16 cellular contexts compared by ENCODE assay signal in genomic region chr6:154457046-154457713, GRCh38. TPM values are rescaled to one million over a fixed set of nuclear protein-coding genes. Genes with fewer than 3 reads are reported as not detected.
A peak's percentile ranks its signal among the peaks of the same experiment; 100 is the strongest.
DNase-seq lines count a peak whose midpoint lies in the region; ATAC-seq and TF ChIP-seq lines count a peak whose summit lies in the region.
"Had no signal": no experiment of that assay in that cellular context is flagged by ENCODE, and none has a peak within 500 bp of the region (broad histone marks: within the 10 kb centered on the region; RNA-seq: fewer than 3 reads in every experiment).

No MANE protein-coding gene starts in this region.

- POLR2A ChIA-PET in MCF 10A (lab: Yijun Ruan, JAX): interaction anchor here (0.6 to 0.7 kb wide), 3 partner anchors 14 to 47 kb away, joined by 3 read pairs; no protein-coding TSS in a partner anchor

- CTCF ChIA-PET in MCF 10A (lab: Yijun Ruan, JAX): interaction anchor here (0.6 to 3.7 kb wide), 17 partner anchors 10 to 1441 kb away, joined by 3 to 26 read pairs (median 4); no protein-coding TSS in a partner anchor

- no peaks in the 10 kb centered on the region for H3K9me3 ChIP-seq in breast epithelium
- no peaks in the 10 kb centered on the region for H3K9me3 ChIP-seq in WERI-Rb-1 (ENCODE audit: severe bottlenecking)
- H3K9me3 ChIP-seq: upper lobe of right lung had no signal

- H3K4me1 Mint-ChIP-seq in MCF 10A (ENCODE audit: insufficient read depth, unreplicated experiment) (peaks cover 27% of the 10 kb centered on the region), type B pancreatic cell (ENCODE audit: unreplicated experiment) (peaks cover 41% of the 10 kb centered on the region)

- H3K4me3 Mint-ChIP-seq in MCF 10A (ENCODE audit: unreplicated experiment) (no peak overlapping the region), type B pancreatic cell (no peak overlapping the region)
- H3K4me3 Mint-ChIP-seq: H9; T-helper 2 cell treated with Interferon-gamma antibody and Interleukin-4, amounts not matched to agents 5 μg/mL and 100 μg/mL, for 36 hours had no signal

- H3K27ac Mint-ChIP-seq in MCF 10A (ENCODE audit: low read depth, unreplicated experiment) (no peak overlapping the region), type B pancreatic cell (peak overlapping the region; percentile 43)
- H3K27ac Mint-ChIP-seq: T-helper 2 cell treated with Interferon-gamma antibody and Interleukin-4, amounts not matched to agents 5 μg/mL and 100 μg/mL, for 36 hours had no signal

- H3K27ac ChIP-seq in breast epithelium (no peak overlapping the region), WERI-Rb-1 (no peak overlapping the region)
- H3K27ac ChIP-seq: upper lobe of right lung had no signal

- H3K4me3 ChIP-seq in breast epithelium: no peak overlapping the region
- no peak overlapping the region for H3K4me3 ChIP-seq in astrocyte of the spinal cord (ENCODE audit: low read depth, low read length)
- no peak overlapping the region for H3K4me3 ChIP-seq in WERI-Rb-1 (ENCODE audit: low read depth, low read length)
- H3K4me3 ChIP-seq: upper lobe of right lung had no signal

- no TSS peak for BruUV-seq in MCF 10A (replicated peaks; lab: Mats Ljungman, UMichigan)

- no peaks in the 10 kb centered on the region for H3K9me3 Mint-ChIP-seq in MCF 10A (ENCODE audit: unreplicated experiment)
- no peaks in the 10 kb centered on the region for H3K9me3 Mint-ChIP-seq in type B pancreatic cell
- H3K9me3 Mint-ChIP-seq: H9; T-helper 2 cell treated with Interferon-gamma antibody and Interleukin-4, amounts not matched to agents 5 μg/mL and 100 μg/mL, for 36 hours had no signal

- DNase-seq in MCF 10A (ENCODE audit: unreplicated experiment) (peak; percentile 76), breast epithelium (ENCODE audit: low spot score in 2 of 2) (no peak), astrocyte of the spinal cord (ENCODE audit: low read depth, low spot score) (peak; percentile 49), kidney tubule cell (ENCODE audit: low spot score) (peak; percentile 87), type B pancreatic cell (ENCODE audit: extremely low spot score, unreplicated experiment) (no peak), WERI-Rb-1 (no peak), OCI-M1 (lab: John Stamatoyannopoulos, UW) (no peak)
- DNase-seq: activated CD4-positive, alpha-beta T cell treated with anti-CD3 and anti-CD28 coated beads, Interleukin-2, amount 50 U/mL, for 48 hours; H9; NCI-H1048; NCI-H2227 treated with DMSO at 0.1 percent for 48 hours; occipital lobe; stimulated activated CD4-positive, alpha-beta T cell treated with anti-CD3 and anti-CD28 coated beads, Interleukin-12 subunit alpha, Interleukin-12 subunit beta, amount 100 ng/mL, for 4 hours; upper lobe of right lung had no signal

- H3K4me1 ChIP-seq in breast epithelium: no peaks in the 10 kb centered on the region
- H3K4me1 ChIP-seq: upper lobe of right lung had no signal

- H3K36me3 ChIP-seq in breast epithelium: no peaks in the 10 kb centered on the region
- no peaks in the 10 kb centered on the region for H3K36me3 ChIP-seq in WERI-Rb-1
- H3K36me3 ChIP-seq: upper lobe of right lung had no signal

- no peak for TF ChIP-seq POLR2A in breast epithelium (IDR thresholded peaks at IDR 0.05)

- TF ChIP-seq CTCF in MCF 10A (IDR thresholded peaks at IDR 0.05; ENCODE audit: unreplicated experiment): no peak
- TF ChIP-seq CTCF in breast epithelium (IDR thresholded peaks at IDR 0.05): no peak
- TF ChIP-seq CTCF in astrocyte of the spinal cord (IDR thresholded peaks at IDR 0.05; ENCODE audit: low read depth, low read length): no peak
- no peak for TF ChIP-seq CTCF in type B pancreatic cell (conservative IDR thresholded peaks at IDR 0.05)
- no peak for TF ChIP-seq CTCF in WERI-Rb-1 (IDR thresholded peaks at IDR 0.05; ENCODE audit: low read depth, low read length)

- no peaks in the 10 kb centered on the region for H3K27me3 ChIP-seq in breast epithelium
- H3K27me3 ChIP-seq in WERI-Rb-1 (ENCODE audit: insufficient read depth, low read depth, severe bottlenecking): no peaks in the 10 kb centered on the region
- H3K27me3 ChIP-seq: upper lobe of right lung had no signal

- no peaks in the 10 kb centered on the region for H3K36me3 Mint-ChIP-seq in MCF 10A (ENCODE audit: insufficient read depth, unreplicated experiment)
- no peaks in the 10 kb centered on the region for H3K36me3 Mint-ChIP-seq in type B pancreatic cell

- no peak for ATAC-seq in GM18498 (IDR thresholded peaks at IDR 0.05; ENCODE audit: unreplicated experiment)
- ATAC-seq: upper lobe of right lung had no signal

- intact Hi-C loops in MCF 10A (cut with micrococcal nuclease) (no loop called here), breast epithelium (cut with DNase I; ENCODE audit: low total_unique reads) (no loop called here)

- in situ Hi-C loops in astrocyte of the spinal cord (cut with HindIII; ENCODE audit: low sequenced_read_pairs): no loop called here

- H3K27me3 Mint-ChIP-seq in MCF 10A (ENCODE audit: insufficient read depth, unreplicated experiment): no peaks in the 10 kb centered on the region
- H3K27me3 Mint-ChIP-seq in type B pancreatic cell: no peaks in the 10 kb centered on the region

RNA-seq across cellular contexts. Expression of gene CNKSR3, which starts 53.3 kb away (rescaled TPM):
- total RNA-seq in MCF 10A (2022) (3.9 and 4.8 TPM in 2 replicates), breast epithelium (1 to 10 TPM; 2.1 to 8.6 (median 5.2) TPM), type B pancreatic cell (ENCODE audit: low replicate concordance) (18.4 and 31.0 TPM in 2 replicates)

Comparison
In these comparisons a context has a peak if more than half of its experiments do, and no peak if none do; other contexts are left out.
1. DNase-seq: peak in MCF 10A (single experiment), astrocyte of the spinal cord (single experiment) and kidney tubule cell (single experiment); none in breast epithelium (0 of 2), type B pancreatic cell (single experiment), WERI-Rb-1 (single experiment) and OCI-M1 (single experiment).